Comparison of ENCODE assay signal across 22 cellular contexts in genomic region chr4:17662694-17663093, GRCh38. TPM values are rescaled to one million over a fixed set of nuclear protein-coding genes. Genes with fewer than 3 reads are reported as not detected.
DNase-seq lines count a peak whose midpoint lies in the region; ATAC-seq, FAIRE-seq and TF ChIP-seq lines count a peak whose summit lies in the region.
"Had no signal": no experiment of that assay in that cellular context is flagged by ENCODE, and none has a peak within 500 bp of the region (broad histone marks: within the 10 kb centered on the region; RNA-seq: fewer than 3 reads in every experiment).

No MANE protein-coding gene starts in this region.

- H2BK120ac ChIP-seq in mesenchymal stem cell (ENCODE audit: low read depth, low read length), result no peak overlapping the region

- no peak overlapping the region for H3K27ac ChIP-seq in mesenchymal stem cell (ENCODE audit: low read length, poor library complexity, severe bottlenecking)
- H3K27ac ChIP-seq: left ventricle myocardium inferior, Peyer's patch, right lobe of liver, upper lobe of right lung, VCaP had no signal

- H3K4ac ChIP-seq in mesenchymal stem cell (ENCODE audit: low read depth in 1 of 2, low read length in 2 of 2), result no peak overlapping the region

- no peaks in the 10 kb centered on the region for H3K4me1 ChIP-seq in mesenchymal stem cell (ENCODE audit: control insufficient read depth, insufficient read depth, low read depth, low read length)
- H3K4me1 ChIP-seq: left ventricle myocardium inferior, Peyer's patch, right lobe of liver, upper lobe of right lung had no signal

- no peak overlapping the region for H4K91ac ChIP-seq in mesenchymal stem cell (ENCODE audit: low read length)

- H3K36me3 ChIP-seq in bronchial epithelial cell (ENCODE audit: control insufficient read depth, insufficient read depth, low read length) (no peaks in the 10 kb centered on the region), mesenchymal stem cell (ENCODE audit: control insufficient read depth in 1 of 2, insufficient read depth in 2 of 2, low read depth in 1 of 2, low read length in 2 of 2) (no peaks in the 10 kb centered on the region)
- H3K36me3 ChIP-seq: BE2C, left ventricle myocardium inferior, Peyer's patch, right lobe of liver, upper lobe of right lung had no signal

- no peak for TF ChIP-seq POLR2A in NB4 (IDR thresholded peaks at IDR 0.05; ENCODE audit: extremely low read depth, insufficient read length)

- H3K23ac ChIP-seq in mesenchymal stem cell (ENCODE audit: low read length in 2 of 2), result no peak overlapping the region

- TF ChIP-seq CTCF in NB4 (IDR thresholded peaks at IDR 0.05; ENCODE audit: low read depth, low read length), result no peak
- TF ChIP-seq CTCF in bronchial epithelial cell (IDR thresholded peaks at IDR 0.05; ENCODE audit: insufficient read depth, low read length, severe bottlenecking), result no peak

- no peak overlapping the region for H2AK5ac ChIP-seq in mesenchymal stem cell (ENCODE audit: low read length, severe bottlenecking)

- 85% methylated on average over 3 of the region's 3 CpGs for WGBS in mesenchymal stem cell

- no peak overlapping the region for H2AFZ ChIP-seq in mesenchymal stem cell (ENCODE audit: low read depth, low read length)

- no peak overlapping the region for H2BK12ac ChIP-seq in mesenchymal stem cell (ENCODE audit: low read length in 2 of 2)

- DNase-seq in HCEC 1CT, result peak; percentile 30
- peak; percentile 75 for DNase-seq in NB4 (ENCODE audit: low read depth)
- DNase-seq in bronchial epithelial cell (ENCODE audit: low read depth), result peak; percentile 41
- peak; percentile 6 for DNase-seq in mesenchymal stem cell
- no peak for DNase-seq in NCI-H1105 treated with DMSO at 0.1 percent for 48 hours (lab: John Stamatoyannopoulos, UW)
- no peak for DNase-seq in NCI-H69 (lab: John Stamatoyannopoulos, UW)
- DNase-seq: activated CD4-positive, alpha-beta memory T cell treated with anti-CD3 and anti-CD28 coated beads for 36 hours; activated T-cell treated with anti-CD3 and anti-CD28 coated beads, Interleukin-2, amount 50 U/mL, for 24 hours; BE2C; DMS 273 treated with DMSO at 0.1 percent for 48 hours; effector CD4-positive, alpha-beta T cell; left ventricle myocardium inferior; NCI-H1092; NCI-H2171; NCI-H774; Peyer's patch; right lobe of liver; stimulated activated naive CD8-positive, alpha-beta T cell treated with anti-CD3 and anti-CD28 coated beads, Interleukin-15, amount 100 ng/mL, for 72 hours; upper lobe of right lung had no signal

- no peak overlapping the region for H3K9ac ChIP-seq in mesenchymal stem cell (ENCODE audit: low read length)

- ATAC-seq in GM18907 (IDR thresholded peaks at IDR 0.05; ENCODE audit: unreplicated experiment) (no peak), GM19455 (IDR thresholded peaks at IDR 0.05; ENCODE audit: unreplicated experiment) (no peak)
- ATAC-seq: right lobe of liver; stimulated activated naive CD8-positive, alpha-beta T cell treated with anti-CD3 and anti-CD28 coated beads, Interleukin-15, amount 100 ng/mL, for 72 hours; upper lobe of right lung had no signal

- no peak overlapping the region for H4K8ac ChIP-seq in mesenchymal stem cell (ENCODE audit: low read length)

- H3K27me3 ChIP-seq in bronchial epithelial cell (ENCODE audit: control insufficient read depth, insufficient read depth, low read length), result no peaks in the 10 kb centered on the region
- H3K27me3 ChIP-seq in mesenchymal stem cell (ENCODE audit: control insufficient read depth in 1 of 2, insufficient read depth in 1 of 2, low read length in 2 of 2), result peaks cover 6 to 8% of the 10 kb centered on the region in 2 experiments
- H3K27me3 ChIP-seq: BE2C, Peyer's patch, right lobe of liver, upper lobe of right lung had no signal

- no peak overlapping the region for H2BK5ac ChIP-seq in mesenchymal stem cell (ENCODE audit: low read depth, low read length, poor library complexity, severe bottlenecking)

- H3K79me1 ChIP-seq in mesenchymal stem cell (replicated peaks; ENCODE audit: low read length, poor library complexity, severe bottlenecking), result no peaks in the 10 kb centered on the region

- no peaks in the 10 kb centered on the region for H3K9me3 ChIP-seq in mesenchymal stem cell (ENCODE audit: control insufficient read depth, low read length)
- H3K9me3 ChIP-seq: BE2C, left ventricle myocardium inferior, Peyer's patch, right lobe of liver, upper lobe of right lung had no signal

- no peak overlapping the region for H2BK15ac ChIP-seq in mesenchymal stem cell (ENCODE audit: low read depth, poor library complexity, severe bottlenecking)

- no peak overlapping the region for H3K14ac ChIP-seq in mesenchymal stem cell (ENCODE audit: low read length in 2 of 2)

- H3K4me2 ChIP-seq in mesenchymal stem cell (ENCODE audit: low read length, poor library complexity, severe bottlenecking), result no peak overlapping the region

- H3K18ac ChIP-seq in mesenchymal stem cell (ENCODE audit: low read depth in 1 of 2, low read length in 2 of 2), result no peak overlapping the region

- H3K4me3 ChIP-seq in NB4 (ENCODE audit: low read depth, low read length), result no peak overlapping the region
- no peak overlapping the region for H3K4me3 ChIP-seq in bronchial epithelial cell (ENCODE audit: low read depth, low read length)
- no peak overlapping the region for H3K4me3 ChIP-seq in mesenchymal stem cell (ENCODE audit: insufficient read depth in 1 of 2, low read depth in 1 of 2, low read length in 2 of 2)
- H3K4me3 ChIP-seq: left ventricle myocardium inferior, Peyer's patch, right lobe of liver, upper lobe of right lung had no signal

- peak; percentile 62 for FAIRE-seq in bronchial epithelial cell (lab: Jason Lieb, UNC)

RNA-seq across cellular contexts. Expression of gene MED28, which starts 48.3 kb away (rescaled TPM):
- total RNA-seq in bronchial epithelial cell, result 9.1 and 12.4 TPM in 2 replicates
- polyA plus RNA-seq in mesenchymal stem cell (2013, experiment 1 of 2), result 15.8 TPM
- polyA plus RNA-seq in mesenchymal stem cell (2013, experiment 2 of 2), result 15.4 TPM

Comparison
In these comparisons a context has a peak if more than half of its experiments do, and no peak if none do; other contexts are left out.
1. DNase-seq: peak in HCEC 1CT (single experiment), NB4 (single experiment), bronchial epithelial cell (single experiment) and mesenchymal stem cell (single experiment); none in NCI-H1105 treated with DMSO at 0.1 percent for 48 hours (single experiment) and NCI-H69 (single experiment).